37 cellular contexts compared by ENCODE assay signal in genomic region chr16:77399546-77399945, GRCh38. TPM values are rescaled to one million over a fixed set of nuclear protein-coding genes. Genes with fewer than 3 reads are reported as not detected.
"Had no signal": no experiment of that assay in that cellular context is flagged by ENCODE, and none has a peak within 500 bp of the region (broad histone marks: within the 10 kb centered on the region; RNA-seq: fewer than 3 reads in every experiment).

No MANE protein-coding gene starts in this region.

- H3K27me3 ChIP-seq: MG63 had no signal

- DNase-seq: Karpas-422, Kasumi-1, MG63, MM.1S, MV-4-11, NCI-H1048, NCI-H1092, NCI-H1092 treated with DMSO at 0.1 percent for 48 hours, NCI-H1105, NCI-H1105 treated with DMSO at 0.1 percent for 48 hours, NCI-H1417, NCI-H1417 treated with DMSO at 0.1 percent for 48 hours, NCI-H1436, NCI-H1436 treated with DMSO at 0.1 percent for 48 hours, NCI-H146, NCI-H1694, NCI-H1694 treated with DMSO at 0.1 percent for 48 hours, NCI-H187, NCI-H187 treated with DMSO at 0.1 percent for 48 hours, NCI-H1930, NCI-H2029, NCI-H2029 treated with DMSO at 0.1 percent for 48 hours, NCI-H2081, NCI-H2081 treated with DMSO at 0.1 percent for 48 hours, NCI-H2107, NCI-H2171, NCI-H2171 treated with DMSO at 0.1 percent for 48 hours, NCI-H2227 treated with DMSO at 0.1 percent for 48 hours, NCI-H226, NCI-H345, NCI-H446, NCI-H446 treated with DMSO at 0.1 percent for 48 hours, NCI-H510A, NCI-H510A treated with DMSO at 0.1 percent for 48 hours had no signal

- H3K27ac ChIP-seq: KMS-11 had no signal

- H3K4me2 ChIP-seq: KMS-11 had no signal

- H3K9me3 ChIP-seq: MG63 had no signal

- H3K4me3 ChIP-seq: MG63 had no signal

- H3K36me3 ChIP-seq: MG63 had no signal

- H3K9ac ChIP-seq: KMS-11 had no signal

RNA-seq across cellular contexts. Expression of gene ADAMTS18, which starts 35.3 kb away (rescaled TPM):
- total RNA-seq: MCF 10A, NCI-H460 had no signal
